ENCODE assay signal across 9 cellular contexts in genomic region chr4:139665690-139666529, GRCh38. TPM values are rescaled to one million over a fixed set of nuclear protein-coding genes. Genes with fewer than 3 reads are reported as not detected.
DNase-seq lines count a peak whose midpoint lies in the region; FAIRE-seq and TF ChIP-seq lines count a peak whose summit lies in the region.
"Had no signal": no experiment of that assay in that cellular context is flagged by ENCODE, and none has a peak within 500 bp of the region (broad histone marks: within the 10 kb centered on the region; RNA-seq: fewer than 3 reads in every experiment).

TSS of gene MGST2 (plus strand) at chr4:139665819. CDS start at chr4:139666020, 201 bp downstream.

- H3K9me3 ChIP-seq in HEK293 (ENCODE audit: control insufficient read depth, insufficient read depth, low read depth, low read length) (no peaks in the 10 kb centered on the region), MG63 (no peaks in the 10 kb centered on the region), SU-DHL-6 (ENCODE audit: insufficient read depth, low read length) (no peaks in the 10 kb centered on the region), sigmoid colon (no peaks in the 10 kb centered on the region)

- H3K27ac ChIP-seq in HEK293 (ENCODE audit: extremely low read depth, low read depth, low read length) (peak within 1 kb of the TSS; percentile 67), SU-DHL-6 (ENCODE audit: low read depth, low read length) (no peak within 1 kb of the TSS), sigmoid colon (peak within 1 kb of the TSS; percentile 85 to 92 (median 89))

- no peaks in the 10 kb centered on the region for H3K36me3 ChIP-seq in HEK293 (ENCODE audit: control insufficient read depth in 2 of 2, insufficient read depth in 1 of 2, low read length in 2 of 2)
- no peaks in the 10 kb centered on the region for H3K36me3 ChIP-seq in MG63
- no peaks in the 10 kb centered on the region for H3K36me3 ChIP-seq in SU-DHL-6 (ENCODE audit: low read length)
- H3K36me3 ChIP-seq in bronchial epithelial cell (ENCODE audit: control insufficient read depth, insufficient read depth, low read length): no peaks in the 10 kb centered on the region
- H3K36me3 ChIP-seq in sigmoid colon: no peaks in the 10 kb centered on the region

- H4K20me1 ChIP-seq in SU-DHL-6 (ENCODE audit: low read depth, low read length): no peaks in the 10 kb centered on the region

- no peak for TF ChIP-seq CTCF in HEK293 (tag by site-specific recombination; IDR thresholded peaks at IDR 0.05)
- TF ChIP-seq CTCF in SU-DHL-6 (IDR thresholded peaks at IDR 0.05; ENCODE audit: insufficient read depth, low read length, poor library complexity, severe bottlenecking): no peak
- TF ChIP-seq CTCF in bronchial epithelial cell (IDR thresholded peaks at IDR 0.05; ENCODE audit: insufficient read depth, low read length, severe bottlenecking): no peak
- no peak for TF ChIP-seq CTCF in sigmoid colon (IDR thresholded peaks at IDR 0.05)

- POLR2A ChIA-PET in HEK293 (lab: Yijun Ruan, JAX): interaction anchor here (0.6 kb wide), 1 partner anchor 380 kb away, joined by 3 read pairs; no protein-coding TSS in a partner anchor

- CTCF ChIA-PET in HEK293 (lab: Yijun Ruan, JAX): interaction anchor here (0.6 to 4.2 kb wide), 5 partner anchors 9 to 46 kb away, joined by 3 to 21 read pairs (median 4); no protein-coding TSS in a partner anchor

- H2AFZ ChIP-seq in SU-DHL-6 (ENCODE audit: low read depth, low read length, severe bottlenecking): peak within 1 kb of the TSS; percentile 54

- H3K4me3 ChIP-seq in HEK293 (ENCODE audit: low read depth, low read length): peak within 1 kb of the TSS; percentile 28
- peak within 1 kb of the TSS; percentile 56 for H3K4me3 ChIP-seq in MG63
- no peak within 1 kb of the TSS for H3K4me3 ChIP-seq in SU-DHL-6 (ENCODE audit: insufficient read depth, low read length, poor library complexity, severe bottlenecking)
- H3K4me3 ChIP-seq in bronchial epithelial cell (ENCODE audit: low read depth, low read length): peak within 1 kb of the TSS; percentile 46
- peak within 1 kb of the TSS; percentile 40 to 59 (median 54) for H3K4me3 ChIP-seq in sigmoid colon

- WGBS in sigmoid colon, 2 donors: 1% methylated on average over 32 of the region's 32 CpGs

- H3K4me2 ChIP-seq in SU-DHL-6 (ENCODE audit: low read depth, low read length, poor library complexity, severe bottlenecking): peak within 1 kb of the TSS; percentile 28

- H3K4me1 ChIP-seq in HEK293 (ENCODE audit: control insufficient read depth, insufficient read depth, low read length) (no peaks in the 10 kb centered on the region), sigmoid colon (peaks cover 0 to 29% (median 9%) of the 10 kb centered on the region in 4 donors)

- no peak for FAIRE-seq in bronchial epithelial cell (lab: Jason Lieb, UNC)
- FAIRE-seq: A204.1 had no signal

- peak in 1 of 2 donors; percentile 50 for TF ChIP-seq POLR2A in sigmoid colon (IDR thresholded peaks at IDR 0.05)

- H3K27me3 ChIP-seq in MG63: no peaks in the 10 kb centered on the region
- H3K27me3 ChIP-seq in SU-DHL-6 (ENCODE audit: low read length): no peaks in the 10 kb centered on the region
- no peaks in the 10 kb centered on the region for H3K27me3 ChIP-seq in bronchial epithelial cell (ENCODE audit: control insufficient read depth, insufficient read depth, low read length)
- no peaks in the 10 kb centered on the region for H3K27me3 ChIP-seq in sigmoid colon

- no peaks in the 10 kb centered on the region for H3F3A ChIP-seq in SU-DHL-6 (ENCODE audit: insufficient read depth)

- H3K79me2 ChIP-seq in SU-DHL-6 (ENCODE audit: insufficient read depth, low read length): no peaks in the 10 kb centered on the region

- no peak within 1 kb of the TSS for H3K9ac ChIP-seq in SU-DHL-6 (ENCODE audit: low read length)

- no peak for TF ChIP-seq EP300 in sigmoid colon (IDR thresholded peaks at IDR 0.05)

- intact Hi-C loops in sigmoid colon (cut with DNase I): loop anchor here (2.0 to 10.0 kb wide), 2 partner anchors 71 to 489 kb away; partner anchors contain the start of gene MAML3

- no peaks in the 10 kb centered on the region for H3K9me2 ChIP-seq in SU-DHL-6 (replicated peaks; ENCODE audit: insufficient read depth, low read length)

- DNase-seq in NCI-H1105 treated with DMSO at 0.1 percent for 48 hours (lab: John Stamatoyannopoulos, UW) (peak; percentile 40), NCI-H1105 (lab: John Stamatoyannopoulos, UW) (no peak), MG63 (peak; percentile 74), bronchial epithelial cell (ENCODE audit: low read depth) (peak; percentile 74), iPS-NIHi11 (ENCODE audit: low spot score) (peak; percentile 76), sigmoid colon (peak; percentile 82)

TF ChIP-seq in HEK293, 187 proteins besides CTCF, POLR2A, EP300 and RAD21 (continues in another document):
- TF ChIP-seq SP2 (tag by site-specific recombination; IDR thresholded peaks at IDR 0.05) (0 out of 2 replicates have a peak, but pooled peaks have one; percentile 22), OSR2 (tag by site-specific recombination; IDR thresholded peaks at IDR 0.05) (peak; percentile 30), ZNF707 (tag by site-specific recombination; IDR thresholded peaks at IDR 0.05) (no peak), ZNF324 (tag by site-specific recombination; IDR thresholded peaks at IDR 0.05) (peak; percentile 71; the same call in 1 of the 2 replicates), ZNF580 (tag by site-specific recombination; IDR thresholded peaks at IDR 0.05) (no peak), PRDM10 (tag by site-specific recombination; IDR thresholded peaks at IDR 0.05) (no peak), ZNF391 (tag by site-specific recombination; IDR thresholded peaks at IDR 0.05; ENCODE audit: borderline replicate concordance, low read depth) (0 out of 2 replicates have a peak, but pooled peaks have one; percentile 26), ZNF558 (tag by site-specific recombination; IDR thresholded peaks at IDR 0.05) (0 out of 2 replicates have a peak, but pooled peaks have one; percentile 43), ZFP69B (tag by site-specific recombination; IDR thresholded peaks at IDR 0.05) (peak; percentile 31; the same call in 1 of the 2 replicates), EGR2 (tag by site-specific recombination; IDR thresholded peaks at IDR 0.05; ENCODE audit: low read depth) (no peak), IKZF3 (tag by site-specific recombination; IDR thresholded peaks at IDR 0.05) (no peak), ZNF48 (tag by site-specific recombination; IDR thresholded peaks at IDR 0.05) (no peak), ZSCAN4 (tag by site-specific recombination; IDR thresholded peaks at IDR 0.05) (peak; percentile 79), ZNF221 (tag by site-specific recombination; IDR thresholded peaks at IDR 0.05; ENCODE audit: borderline replicate concordance) (no peak), ZNF155 (tag by site-specific recombination; IDR thresholded peaks at IDR 0.05) (no peak)
- TF ChIP-seq, protein P1, sequence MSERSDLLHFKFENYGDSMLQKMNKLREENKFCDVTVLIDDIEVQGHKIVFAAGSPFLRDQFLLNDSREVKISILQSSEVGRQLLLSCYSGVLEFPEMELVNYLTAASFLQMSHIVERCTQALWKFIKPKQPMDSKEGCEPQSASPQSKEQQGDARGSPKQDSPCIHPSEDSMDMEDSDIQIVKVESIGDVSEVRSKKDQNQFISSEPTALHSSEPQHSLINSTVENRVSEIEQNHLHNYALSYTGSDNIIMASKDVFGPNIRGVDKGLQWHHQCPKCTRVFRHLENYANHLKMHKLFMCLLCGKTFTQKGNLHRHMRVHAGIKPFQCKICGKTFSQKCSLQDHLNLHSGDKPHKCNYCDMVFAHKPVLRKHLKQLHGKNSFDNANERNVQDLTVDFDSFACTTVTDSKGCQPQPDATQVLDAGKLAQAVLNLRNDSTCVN (tag by site-specific recombination; optimal IDR thresholded peaks at IDR 0.05): no peak

RNA-seq across cellular contexts. Expression of gene MGST2, which starts in this region (rescaled TPM):
- total RNA-seq in MG63 (2014; rRNA removed; shearing (Covaris generic); ENCODE audit: low replicate concordance): 2.3 and 10.5 TPM in 2 replicates
- total RNA-seq in bronchial epithelial cell: 28.7 and 30.5 TPM in 2 replicates
- 10 to 100 TPM; 30.8 to 48.2 (median 42.3) TPM for total RNA-seq in sigmoid colon
- polyA plus RNA-seq in sigmoid colon: 100 to 1,000 TPM in 1 of 3 donors, 10 to 100 TPM in 2; 70.9 to 143 (median 84.8) TPM
